18 cellular contexts compared by ENCODE assay signal in genomic region chr1:11602424-11602823, GRCh38. TPM values are rescaled to one million over a fixed set of nuclear protein-coding genes. Genes with fewer than 3 reads are reported as not detected.
DNase-seq lines count a peak whose midpoint lies in the region; ATAC-seq and TF ChIP-seq lines count a peak whose summit lies in the region.
"Had no signal": no experiment of that assay in that cellular context is flagged by ENCODE, and none has a peak within 500 bp of the region (broad histone marks: within the 10 kb centered on the region; RNA-seq: fewer than 3 reads in every experiment).

No MANE protein-coding gene starts in this region.

- H2BK20ac ChIP-seq in H9 (ENCODE audit: low read depth, low read length, poor library complexity, severe bottlenecking), result no peak overlapping the region

- no peak overlapping the region for H2AFZ ChIP-seq in H9 (ENCODE audit: low read length)

- H3K4me1 Mint-ChIP-seq in H9 (peaks cover 10 to 15% of the 10 kb centered on the region in 2 experiments), WTC11 (peaks cover 10% of the 10 kb centered on the region), glutamatergic neuron (ENCODE audit: low read depth, unreplicated experiment) (peaks cover 11% of the 10 kb centered on the region), progenitor cell of endocrine pancreas (ENCODE audit: low read depth) (no peaks in the 10 kb centered on the region), T-helper 17 cell (peaks cover 4% of the 10 kb centered on the region)
- H3K4me1 Mint-ChIP-seq: CD14-positive monocyte; CD4-positive, alpha-beta memory T cell had no signal

- H3K14ac ChIP-seq in H9 (ENCODE audit: insufficient read depth, low read length), result no peak overlapping the region

- H3K4me3 Mint-ChIP-seq in H9 (no peak overlapping the region), WTC11 (no peak overlapping the region), glutamatergic neuron (ENCODE audit: unreplicated experiment) (no peak overlapping the region), progenitor cell of endocrine pancreas (ENCODE audit: low read depth) (no peak overlapping the region), T-helper 17 cell (no peak overlapping the region)
- H3K4me3 Mint-ChIP-seq: CD14-positive monocyte; CD4-positive, alpha-beta memory T cell had no signal

- no peak overlapping the region for H4K8ac ChIP-seq in H9 (replicated peaks; ENCODE audit: insufficient read length, low read depth, low read length)

- H3K23me2 ChIP-seq in H9 (ENCODE audit: insufficient read length, low read depth, low read length, poor library complexity, severe bottlenecking), result no peaks in the 10 kb centered on the region

- TF ChIP-seq CTCF in H9 (conservative IDR thresholded peaks at IDR 0.05), result no peak
- no peak for TF ChIP-seq CTCF in WTC11 (IDR thresholded peaks at IDR 0.05)
- TF ChIP-seq CTCF in glutamatergic neuron (IDR thresholded peaks at IDR 0.05; ENCODE audit: partially characterized antibody, unreplicated experiment), result no peak
- TF ChIP-seq CTCF in progenitor cell of endocrine pancreas (IDR thresholded peaks at IDR 0.05; ENCODE audit: unreplicated experiment), result no peak

- no peaks in the 10 kb centered on the region; the same call in 1 of the 2 replicates for H3K4me1 ChIP-seq in H9 (ENCODE audit: insufficient read depth, low read length)
- H3K4me1 ChIP-seq: HAP-1 had no signal

- H4K20me1 ChIP-seq in H9 (ENCODE audit: control insufficient read depth, insufficient read depth, insufficient read length), result no peaks in the 10 kb centered on the region
- H4K20me1 ChIP-seq: BLaER1 had no signal

- H2BK5ac ChIP-seq in H9 (ENCODE audit: insufficient read length, low read length), result no peak overlapping the region

- no peak overlapping the region for H3K56ac ChIP-seq in H9 (ENCODE audit: insufficient read length, low read depth, low read length)

- no peaks in the 10 kb centered on the region for H3K79me2 ChIP-seq in H9 (ENCODE audit: insufficient read depth, low read length)

- H2BK12ac ChIP-seq in H9 (ENCODE audit: insufficient read length, low read depth, low read length), result no peak overlapping the region

- CTCF ChIA-PET in WTC11 (lab: Charles Lee), result interaction anchor here (0.8 to 2.7 kb wide), 7 partner anchors 8 to 565 kb away, joined by 3 to 10 read pairs (median 5); partner anchors contain the start of gene DISP3

- H3K9ac ChIP-seq in H9 (ENCODE audit: extremely low read depth, insufficient read length, low read length), result no peak overlapping the region
- H3K9ac ChIP-seq: BLaER1 had no signal

- H2AK5ac ChIP-seq in H9 (ENCODE audit: insufficient read length, low read length), result no peak overlapping the region

- peak; percentile 39; the same call in 1 of the 2 replicates for ATAC-seq in WTC11
- ATAC-seq in T-helper 17 cell, result no peak

- no peaks in the 10 kb centered on the region for H3K27me3 ChIP-seq in H9 (ENCODE audit: insufficient read depth, low read length)
- H3K27me3 ChIP-seq: BLaER1 had no signal

- peaks cover 0 to 4% (median 4%) of the 10 kb centered on the region in 3 experiments; a peak in 3 of 7 replicates for H3K36me3 Mint-ChIP-seq in H9 (ENCODE audit: insufficient read depth in 1 of 3, low read depth in 3 of 3)
- no peaks in the 10 kb centered on the region for H3K36me3 Mint-ChIP-seq in WTC11
- H3K36me3 Mint-ChIP-seq in glutamatergic neuron (ENCODE audit: unreplicated experiment), result peaks cover 3% of the 10 kb centered on the region
- H3K36me3 Mint-ChIP-seq in progenitor cell of endocrine pancreas (ENCODE audit: insufficient read depth), result no peaks in the 10 kb centered on the region
- H3K36me3 Mint-ChIP-seq in T-helper 17 cell (ENCODE audit: low read depth), result peaks cover 2% of the 10 kb centered on the region
- H3K36me3 Mint-ChIP-seq: CD14-positive monocyte; CD4-positive, alpha-beta memory T cell had no signal

- no peaks in the 10 kb centered on the region for H3K9me3 ChIP-seq in H9 (ENCODE audit: control insufficient read depth, low read depth, low read length)
- H3K9me3 ChIP-seq in T-helper 17 cell (ENCODE audit: control insufficient read depth, low read length, poor library complexity, severe bottlenecking), result no peaks in the 10 kb centered on the region
- H3K9me3 ChIP-seq: BLaER1, HAP-1 had no signal

- H3T11ph ChIP-seq in H9 (ENCODE audit: low read length), result no peak overlapping the region

- H4K91ac ChIP-seq in H9 (ENCODE audit: insufficient read length, low read depth, low read length), result no peak overlapping the region

- no peak overlapping the region for H4K5ac ChIP-seq in H9 (ENCODE audit: insufficient read length, low read depth, low read length)

- no peaks in the 10 kb centered on the region for H3K79me1 ChIP-seq in H9 (ENCODE audit: insufficient read depth, low read depth, low read length, poor library complexity, severe bottlenecking)

- H2BK15ac ChIP-seq in H9 (ENCODE audit: low read depth, low read length), result no peak overlapping the region

- no peak overlapping the region for H3K4me2 ChIP-seq in H9 (ENCODE audit: insufficient read depth, insufficient read length, low read length)
- H3K4me2 ChIP-seq: BLaER1 had no signal

- H3K27me3 Mint-ChIP-seq in H9 (ENCODE audit: low read depth) (peaks cover 4% of the 10 kb centered on the region), WTC11 (ENCODE audit: low read depth) (no peaks in the 10 kb centered on the region; the same call in 1 of the 2 replicates), glutamatergic neuron (ENCODE audit: unreplicated experiment) (peaks cover 2% of the 10 kb centered on the region), progenitor cell of endocrine pancreas (peaks cover 4% of the 10 kb centered on the region), T-helper 17 cell (peaks cover 47% of the 10 kb centered on the region)

- no peak overlapping the region for H3K4ac ChIP-seq in H9 (ENCODE audit: low read depth, low read length)

- no peak overlapping the region for H3K18ac ChIP-seq in H9 (ENCODE audit: insufficient read length, low read depth, low read length)

- WGBS in H9 (ENCODE audit: extremely low coverage, insufficient read length, low lambda C conversion rate), result no CpG with 5 or more reads among the region's 3 CpGs

- no peak overlapping the region for H2BK120ac ChIP-seq in H9 (ENCODE audit: low read depth, low read length, poor library complexity, severe bottlenecking)

- peak; percentile 20 for DNase-seq in ELF-1 (ENCODE audit: low read depth, low spot score)
- DNase-seq in H9, result no peak
- DNase-seq in WTC11 (ENCODE audit: low spot score), result no peak
- DNase-seq in glutamatergic neuron, result peak; percentile 40
- no peak for DNase-seq in cerebellar nuclear complex (lab: John Stamatoyannopoulos, UW)
- DNase-seq in progenitor cell of endocrine pancreas (ENCODE audit: low spot score, unreplicated experiment), result no peak
- no peak for DNase-seq in activated effector memory CD4-positive, alpha-beta T cell treated with Interleukin-2 at 50 U/mL for 16 hours
- no peak for DNase-seq in T-helper 17 cell
- DNase-seq: 8988T; CD4-positive, alpha-beta memory T cell; DMS153; DMS79; GF-D8 had no signal

- H3K23ac ChIP-seq in H9 (ENCODE audit: insufficient read length, low read depth, low read length), result no peak overlapping the region

- POLR2A ChIA-PET in WTC11 (lab: Charles Lee), result no interaction called here

- H3K27ac Mint-ChIP-seq in H9 (peak overlapping the region; percentile 55 to 94 (median 55); a peak in 3 of 7 replicates), WTC11 (peak overlapping the region; percentile 47; the same call in 1 of the 2 replicates), glutamatergic neuron (ENCODE audit: unreplicated experiment) (no peak overlapping the region), progenitor cell of endocrine pancreas (no peak overlapping the region), T-helper 17 cell (no peak overlapping the region)
- H3K27ac Mint-ChIP-seq: CD14-positive monocyte; CD4-positive, alpha-beta memory T cell had no signal

- no peak overlapping the region for H3K27ac ChIP-seq in H9 (ENCODE audit: insufficient read length, low read depth, low read length)
- H3K27ac ChIP-seq: BLaER1, HL-60 had no signal

- peaks cover 4 to 5% of the 10 kb centered on the region in 2 experiments; a peak in 4 of 5 replicates for H3K9me3 Mint-ChIP-seq in H9
- peaks cover 5% of the 10 kb centered on the region for H3K9me3 Mint-ChIP-seq in WTC11
- peaks cover 6% of the 10 kb centered on the region for H3K9me3 Mint-ChIP-seq in glutamatergic neuron (ENCODE audit: unreplicated experiment)
- peaks cover 3% of the 10 kb centered on the region for H3K9me3 Mint-ChIP-seq in progenitor cell of endocrine pancreas (ENCODE audit: low read depth)

TF ChIP-seq in WTC11, 78 proteins besides CTCF, POLR2A, EP300 and RAD21 (continues in another document):
- no peak for TF ChIP-seq FOXK1 (CRISPR knock-in tag; IDR thresholded peaks at IDR 0.05)
- no peak for TF ChIP-seq MAX (CRISPR knock-in tag; IDR thresholded peaks at IDR 0.05)
- TF ChIP-seq PRRX2 (CRISPR knock-in tag; IDR thresholded peaks at IDR 0.05), result no peak
- TF ChIP-seq TP53 (CRISPR knock-in tag; IDR thresholded peaks at IDR 0.05), result no peak
- TF ChIP-seq ZNF232 (CRISPR knock-in tag; IDR thresholded peaks at IDR 0.05), result no peak
- TF ChIP-seq GRHL2 (CRISPR knock-in tag; IDR thresholded peaks at IDR 0.05; ENCODE audit: insufficient replicate concordance, severe bottlenecking), result no peak
- TF ChIP-seq ZMAT4 (CRISPR knock-in tag; IDR thresholded peaks at IDR 0.05), result no peak
- TF ChIP-seq ATF3 (CRISPR knock-in tag; conservative IDR thresholded peaks at IDR 0.05), result no peak

RNA-seq across cellular contexts. Expression of gene FBXO2, which starts 51.8 kb away (rescaled TPM):
- total RNA-seq in H9 (2021), result 28.9 and 30.6 TPM in 2 replicates
- 58.2 to 68.2 TPM (median 63.7 TPM) in 3 replicates for total RNA-seq in WTC11 (2021)
- total RNA-seq in glutamatergic neuron (ENCODE audit: unreplicated experiment), result 22.2 TPM
- 5.6 and 6.3 TPM in 2 replicates for total RNA-seq in progenitor cell of endocrine pancreas
- total RNA-seq in T-helper 17 cell, result 1 to 10 TPM; 1.3 to 2.2 TPM
- total RNA-seq: A673 had no signal

RNA-seq across cellular contexts. Expression of gene FBXO44, which starts 52.3 kb away (rescaled TPM):
- 21.4 and 24.5 TPM in 2 replicates for total RNA-seq in H9 (2021)
- total RNA-seq in WTC11 (2021), result 34.9 to 45.6 TPM (median 40.6 TPM) in 3 replicates
- 51.7 TPM for total RNA-seq in glutamatergic neuron (ENCODE audit: unreplicated experiment)
- 19.1 and 21.5 TPM in 2 replicates for total RNA-seq in progenitor cell of endocrine pancreas
- total RNA-seq in T-helper 17 cell, result 10 to 100 TPM; 36.2 to 36.5 TPM

Comparison
In these comparisons a context has a peak if more than half of its experiments do, and no peak if none do; other contexts are left out.
1. DNase-seq: peak in ELF-1 (single experiment) and glutamatergic neuron (single experiment); none in H9 (single experiment), WTC11 (single experiment), cerebellar nuclear complex (0 of 2), progenitor cell of endocrine pancreas (single experiment), activated effector memory CD4-positive, alpha-beta T cell treated with Interleukin-2 at 50 U/mL for 16 hours (single experiment) and T-helper 17 cell (0 of 3).
2. H3K27ac Mint-ChIP-seq: peak in H9 (3 of 3) and WTC11 (single experiment); none in glutamatergic neuron (single experiment), progenitor cell of endocrine pancreas (single experiment) and T-helper 17 cell (single experiment).